8 cellular contexts compared by ENCODE assay signal in the genomic region with DNA sequence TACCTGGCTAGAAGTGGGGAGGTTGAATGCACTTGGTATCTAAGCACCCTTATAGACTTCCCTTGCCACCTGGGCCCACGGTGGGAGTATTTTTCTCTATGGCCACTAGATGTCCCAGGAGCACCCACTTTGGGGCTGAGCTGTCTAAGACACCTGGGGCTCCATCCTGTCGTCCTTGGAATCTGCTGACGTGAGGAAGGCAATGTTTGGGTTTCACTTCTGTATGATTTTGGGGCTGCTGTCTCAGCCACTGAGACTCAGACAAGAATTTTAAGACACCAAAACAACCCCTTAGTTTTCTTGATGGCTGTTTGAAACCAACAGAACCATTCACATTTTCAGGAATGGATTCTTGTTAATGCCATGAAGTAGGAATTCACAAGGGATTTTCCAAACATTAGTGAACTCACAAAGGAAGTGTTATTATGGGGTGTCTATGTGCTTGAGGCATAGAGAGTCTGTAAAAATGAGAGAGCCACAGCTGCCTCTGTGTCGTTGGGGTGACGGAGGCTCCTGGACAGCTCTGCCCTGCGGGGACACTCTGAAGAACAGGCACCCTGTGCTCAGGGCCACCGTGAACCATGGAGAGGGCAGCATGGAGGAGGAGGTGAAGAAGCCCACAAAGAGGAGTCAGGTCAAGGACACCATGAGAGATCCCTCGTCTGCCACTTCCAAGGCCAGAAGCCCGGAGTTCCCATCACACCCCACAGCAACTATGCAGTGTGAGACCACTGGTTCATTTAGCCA.
DNase-seq lines count a peak whose midpoint lies in the region; ATAC-seq and TF ChIP-seq lines count a peak whose summit lies in the region.

No MANE protein-coding gene starts in this region.

- no peaks in the 10 kb centered on the region for H3K9me3 ChIP-seq in psoas muscle

- DNase-seq in DMS114 treated with DMSO at 0.1 percent for 48 hours (lab: John Stamatoyannopoulos, UW; ENCODE audit: unreplicated experiment), result peak; percentile 4
- DNase-seq in RPMI7951 (ENCODE audit: low read depth), result peak; percentile 61
- DNase-seq in activated gamma-delta T cell treated with anti-CD3 and anti-CD28 coated beads, Interleukin-2, amount 50 U/mL, for 16 hours (ENCODE audit: low read depth), result peak; percentile 37
- peak; percentile 44 to 91 (median 78) for DNase-seq in head of caudate nucleus
- DNase-seq in psoas muscle, result no peak

- peak; percentile 51 for TF ChIP-seq CTCF in psoas muscle (IDR thresholded peaks at IDR 0.05)

- H3K36me3 ChIP-seq in psoas muscle (ENCODE audit: insufficient read depth in 1 of 2, low read depth in 1 of 2), result no peaks in the 10 kb centered on the region

- 56 to 59% (median 56%) methylated on average over 9 of the region's 9 CpGs for WGBS in psoas muscle, 3 donors

- no peak overlapping the region for H3K27ac ChIP-seq in psoas muscle

- H3K4me1 ChIP-seq in psoas muscle, result no peaks in the 10 kb centered on the region

- no peak for TF ChIP-seq EP300 in Ishikawa (IDR thresholded peaks at IDR 0.05; ENCODE audit: borderline replicate concordance)

- no peak overlapping the region for H3K4me3 ChIP-seq in psoas muscle

- peaks cover 0 to 15% (median 0%) of the 10 kb centered on the region in 3 donors for H3K27me3 ChIP-seq in psoas muscle (ENCODE audit: insufficient read depth in 3 of 3, low read length in 2 of 3)

- ATAC-seq in GM21381 (IDR thresholded peaks at IDR 0.05; ENCODE audit: unreplicated experiment) (peak; percentile 71), psoas muscle (peak in 1 of 4 donors; percentile 70), GM19324 (IDR thresholded peaks at IDR 0.05; ENCODE audit: low FRiP score, unreplicated experiment) (no peak)

- intact Hi-C loops in head of caudate nucleus (cut with DNase I) (no loop called here), psoas muscle (cut with DNase I) (loop anchor here (1.0 to 10.0 kb wide), 2 partner anchors 166 to 171 kb away; no protein-coding TSS in a partner anchor)

- peak; percentile 93 for TF ChIP-seq RAD21 in Ishikawa (IDR thresholded peaks at IDR 0.05; ENCODE audit: low read depth)

TF ChIP-seq in Ishikawa, 13 proteins besides CTCF, POLR2A, EP300 and RAD21:
- no peak for TF ChIP-seq FOXM1 (IDR thresholded peaks at IDR 0.05; ENCODE audit: borderline replicate concordance, low read depth)
- TF ChIP-seq MAX (IDR thresholded peaks at IDR 0.05), result no peak
- TF ChIP-seq NFIC (IDR thresholded peaks at IDR 0.05), result no peak
- TF ChIP-seq, protein P1, sequence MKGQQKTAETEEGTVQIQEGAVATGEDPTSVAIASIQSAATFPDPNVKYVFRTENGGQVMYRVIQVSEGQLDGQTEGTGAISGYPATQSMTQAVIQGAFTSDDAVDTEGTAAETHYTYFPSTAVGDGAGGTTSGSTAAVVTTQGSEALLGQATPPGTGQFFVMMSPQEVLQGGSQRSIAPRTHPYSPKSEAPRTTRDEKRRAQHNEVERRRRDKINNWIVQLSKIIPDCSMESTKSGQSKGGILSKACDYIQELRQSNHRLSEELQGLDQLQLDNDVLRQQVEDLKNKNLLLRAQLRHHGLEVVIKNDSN (IDR thresholded peaks at IDR 0.05), result no peak
- TF ChIP-seq CREB1 (IDR thresholded peaks at IDR 0.05; ENCODE audit: low read depth), result no peak
- no peak for TF ChIP-seq ZBTB7A (IDR thresholded peaks at IDR 0.05; ENCODE audit: low read depth)
- no peak for TF ChIP-seq YY1 (IDR thresholded peaks at IDR 0.05; ENCODE audit: low read depth)
- no peak for TF ChIP-seq TEAD4 (IDR thresholded peaks at IDR 0.05)
- TF ChIP-seq REST (IDR thresholded peaks at IDR 0.05; ENCODE audit: low read depth), result no peak
- no peak for TF ChIP-seq TAF1 (IDR thresholded peaks at IDR 0.05; ENCODE audit: low read depth)
- TF ChIP-seq TCF12 (IDR thresholded peaks at IDR 0.05; ENCODE audit: low read depth), result no peak
- TF ChIP-seq EGR1 (IDR thresholded peaks at IDR 0.05), result no peak
- TF ChIP-seq CEBPB (IDR thresholded peaks at IDR 0.05), result no peak
TF ChIP-seq in Ishikawa: peak in this region for 0.

Comparison
In these comparisons a context has a peak if more than half of its experiments do, and no peak if none do; other contexts are left out.
1. DNase-seq: peak in DMS114 treated with DMSO at 0.1 percent for 48 hours (single experiment), RPMI7951 (single experiment), activated gamma-delta T cell treated with anti-CD3 and anti-CD28 coated beads, Interleukin-2, amount 50 U/mL, for 16 hours (single experiment) and head of caudate nucleus (42 of 42); none in psoas muscle (0 of 2).